17 cellular contexts compared by ENCODE assay signal in the genomic region with DNA sequence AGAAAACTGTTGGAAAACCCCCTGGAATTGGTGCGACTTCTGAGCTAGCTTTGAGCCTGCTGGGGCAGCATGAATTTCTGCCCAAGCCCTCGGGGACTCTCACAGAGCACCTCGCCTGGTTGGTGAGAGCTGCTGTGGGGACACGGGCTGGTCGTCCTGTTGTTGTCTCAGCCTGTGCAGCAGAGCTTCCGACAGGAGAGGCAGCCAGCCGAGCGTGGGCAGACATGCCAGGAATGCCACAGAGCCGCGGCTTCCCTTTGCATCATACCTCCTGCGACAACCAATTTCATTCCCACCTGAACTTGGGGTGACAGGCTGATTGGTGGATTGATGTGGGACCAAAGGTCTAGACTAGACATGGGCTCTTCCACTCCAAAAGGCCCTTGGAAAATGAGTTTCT.
A peak's percentile ranks its signal among the peaks of the same experiment; 100 is the strongest.
DNase-seq lines count a peak whose midpoint lies in the region; ATAC-seq and TF ChIP-seq lines count a peak whose summit lies in the region.
"Had no signal": no experiment of that assay in that cellular context is flagged by ENCODE, and none has a peak within 500 bp of the region (broad histone marks: within the 10 kb centered on the region; RNA-seq: fewer than 3 reads in every experiment).

No MANE protein-coding gene starts in this region.

- H3K27me3 ChIP-seq in foreskin keratinocyte (peaks cover 14% of the 10 kb centered on the region), neural progenitor cell (no peaks in the 10 kb centered on the region)
- H3K27me3 ChIP-seq: BLaER1 had no signal

- H3K4me3 ChIP-seq in neural progenitor cell, result no peak overlapping the region
- H3K4me3 ChIP-seq: BLaER1, PC-9 had no signal

- H3K9ac ChIP-seq in neural progenitor cell, result no peak overlapping the region
- H3K9ac ChIP-seq: BLaER1 had no signal

- H3F3A ChIP-seq in neural progenitor cell (ENCODE audit: low read depth), result no peaks in the 10 kb centered on the region

- H3K9me3 Mint-ChIP-seq in WTC11 (peaks cover 4% of the 10 kb centered on the region), neural progenitor cell (no peaks in the 10 kb centered on the region)
- H3K9me3 Mint-ChIP-seq: CD8-positive, alpha-beta memory T cell had no signal

- TF ChIP-seq CTCF in WTC11 (IDR thresholded peaks at IDR 0.05), result no peak
- no peak for TF ChIP-seq CTCF in foreskin keratinocyte (conservative IDR thresholded peaks at IDR 0.05)
- no peak for TF ChIP-seq CTCF in neural progenitor cell (IDR thresholded peaks at IDR 0.05)

- H3K79me2 ChIP-seq in neural progenitor cell (ENCODE audit: low read depth), result no peaks in the 10 kb centered on the region

- H3K27ac ChIP-seq in foreskin keratinocyte (no peak overlapping the region), neural progenitor cell (no peak overlapping the region)
- H3K27ac ChIP-seq: BLaER1, PC-9 had no signal

- intact Hi-C loops in left colon (cut with DNase I, micrococcal nuclease), result no loop called here

- H3K4me1 ChIP-seq in foreskin keratinocyte (no peaks in the 10 kb centered on the region), neural progenitor cell (no peaks in the 10 kb centered on the region)

- no peaks in the 10 kb centered on the region for H3K36me3 ChIP-seq in neural progenitor cell
- H3K36me3 ChIP-seq: BLaER1 had no signal

- H3K36me3 Mint-ChIP-seq in WTC11, result no peaks in the 10 kb centered on the region
- no peaks in the 10 kb centered on the region for H3K36me3 Mint-ChIP-seq in neural progenitor cell

- CTCF ChIA-PET in WTC11 (lab: Charles Lee), result no interaction called here

- DNase-seq in Daoy (ENCODE audit: low read depth) (peak; percentile 4), WTC11 (ENCODE audit: low spot score) (no peak), foreskin keratinocyte (peak in 1 of 2 donors; percentile 17), neural progenitor cell (ENCODE audit: low spot score) (no peak), NCI-H2227 (lab: John Stamatoyannopoulos, UW; ENCODE audit: unreplicated experiment) (no peak), left colon (no peak), H4 (ENCODE audit: low spot score) (no peak)
- DNase-seq in activated CD4-positive, alpha-beta T cell treated with anti-CD3 and anti-CD28 coated beads for 48 hours, result no peak
- DNase-seq: 8988T; CD8-positive, alpha-beta memory T cell; DMS79 treated with DMSO at 0.1 percent for 48 hours; KG1; NCI-H146; NCI-H2081; NCI-H510A treated with DMSO at 0.1 percent for 48 hours; PC-9 had no signal

- H3K4me1 Mint-ChIP-seq in WTC11, result peaks cover 4% of the 10 kb centered on the region
- peaks cover 10% of the 10 kb centered on the region for H3K4me1 Mint-ChIP-seq in neural progenitor cell

- H3K27me3 Mint-ChIP-seq in WTC11 (ENCODE audit: low read depth) (no peaks in the 10 kb centered on the region), neural progenitor cell (ENCODE audit: insufficient read depth, low read depth) (peaks cover 7% of the 10 kb centered on the region)

- POLR2A ChIA-PET in WTC11 (lab: Charles Lee), result interaction anchor here (1.2 kb wide), 1 partner anchor 11 kb away, joined by 3 read pairs; no protein-coding TSS in a partner anchor

- H2AFZ ChIP-seq in neural progenitor cell (replicated peaks), result peak overlapping the region; percentile 17
- H2AFZ ChIP-seq: PC-9 had no signal

- no peak overlapping the region for H3K4me2 ChIP-seq in neural progenitor cell
- H3K4me2 ChIP-seq: BLaER1, PC-9 had no signal

- H4K20me1 ChIP-seq in neural progenitor cell (ENCODE audit: low read depth), result no peaks in the 10 kb centered on the region
- H4K20me1 ChIP-seq: BLaER1 had no signal

- ATAC-seq in WTC11 (peak; percentile 34; the same call in 1 of the 2 replicates), foreskin keratinocyte (peak; percentile 66), left colon (no peak)

- H3K27ac Mint-ChIP-seq in WTC11, result no peak overlapping the region
- no peak overlapping the region for H3K27ac Mint-ChIP-seq in neural progenitor cell
- H3K27ac Mint-ChIP-seq: CD8-positive, alpha-beta memory T cell had no signal

- H3K4me3 Mint-ChIP-seq in WTC11, result no peak overlapping the region
- no peak overlapping the region for H3K4me3 Mint-ChIP-seq in neural progenitor cell
- H3K4me3 Mint-ChIP-seq: CD8-positive, alpha-beta memory T cell had no signal

- no peaks in the 10 kb centered on the region for H3K9me3 ChIP-seq in neural progenitor cell (ENCODE audit: low read depth)
- H3K9me3 ChIP-seq: BLaER1 had no signal

TF ChIP-seq in WTC11, 78 proteins besides CTCF, POLR2A, EP300 and RAD21 (continues in another document):
- TF ChIP-seq EMX1 (CRISPR knock-in tag; IDR thresholded peaks at IDR 0.05) (no peak), TP53 (CRISPR knock-in tag; IDR thresholded peaks at IDR 0.05) (no peak), ZNF232 (CRISPR knock-in tag; IDR thresholded peaks at IDR 0.05) (no peak), ARID4B (CRISPR knock-in tag; IDR thresholded peaks at IDR 0.05; ENCODE audit: borderline replicate concordance) (no peak), TEAD1 (CRISPR knock-in tag; IDR thresholded peaks at IDR 0.05) (no peak), E2F4 (CRISPR knock-in tag; IDR thresholded peaks at IDR 0.05; ENCODE audit: borderline replicate concordance, low read depth) (no peak), SMAD4 (CRISPR knock-in tag; IDR thresholded peaks at IDR 0.05) (no peak)
- TF ChIP-seq, protein P1, sequence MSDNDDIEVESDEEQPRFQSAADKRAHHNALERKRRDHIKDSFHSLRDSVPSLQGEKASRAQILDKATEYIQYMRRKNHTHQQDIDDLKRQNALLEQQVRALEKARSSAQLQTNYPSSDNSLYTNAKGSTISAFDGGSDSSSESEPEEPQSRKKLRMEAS (CRISPR knock-in tag; IDR thresholded peaks at IDR 0.05), result no peak
- TF ChIP-seq, protein P2, sequence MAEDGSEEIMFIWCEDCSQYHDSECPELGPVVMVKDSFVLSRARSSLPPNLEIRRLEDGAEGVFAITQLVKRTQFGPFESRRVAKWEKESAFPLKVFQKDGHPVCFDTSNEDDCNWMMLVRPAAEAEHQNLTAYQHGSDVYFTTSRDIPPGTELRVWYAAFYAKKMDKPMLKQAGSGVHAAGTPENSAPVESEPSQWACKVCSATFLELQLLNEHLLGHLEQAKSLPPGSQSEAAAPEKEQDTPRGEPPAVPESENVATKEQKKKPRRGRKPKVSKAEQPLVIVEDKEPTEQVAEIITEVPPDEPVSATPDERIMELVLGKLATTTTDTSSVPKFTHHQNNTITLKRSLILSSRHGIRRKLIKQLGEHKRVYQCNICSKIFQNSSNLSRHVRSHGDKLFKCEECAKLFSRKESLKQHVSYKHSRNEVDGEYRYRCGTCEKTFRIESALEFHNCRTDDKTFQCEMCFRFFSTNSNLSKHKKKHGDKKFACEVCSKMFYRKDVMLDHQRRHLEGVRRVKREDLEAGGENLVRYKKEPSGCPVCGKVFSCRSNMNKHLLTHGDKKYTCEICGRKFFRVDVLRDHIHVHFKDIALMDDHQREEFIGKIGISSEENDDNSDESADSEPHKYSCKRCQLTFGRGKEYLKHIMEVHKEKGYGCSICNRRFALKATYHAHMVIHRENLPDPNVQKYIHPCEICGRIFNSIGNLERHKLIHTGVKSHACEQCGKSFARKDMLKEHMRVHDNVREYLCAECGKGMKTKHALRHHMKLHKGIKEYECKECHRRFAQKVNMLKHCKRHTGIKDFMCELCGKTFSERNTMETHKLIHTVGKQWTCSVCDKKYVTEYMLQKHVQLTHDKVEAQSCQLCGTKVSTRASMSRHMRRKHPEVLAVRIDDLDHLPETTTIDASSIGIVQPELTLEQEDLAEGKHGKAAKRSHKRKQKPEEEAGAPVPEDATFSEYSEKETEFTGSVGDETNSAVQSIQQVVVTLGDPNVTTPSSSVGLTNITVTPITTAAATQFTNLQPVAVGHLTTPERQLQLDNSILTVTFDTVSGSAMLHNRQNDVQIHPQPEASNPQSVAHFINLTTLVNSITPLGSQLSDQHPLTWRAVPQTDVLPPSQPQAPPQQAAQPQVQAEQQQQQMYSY (CRISPR knock-in tag; IDR thresholded peaks at IDR 0.05), result no peak
